8 cellular contexts compared by ENCODE assay signal in the genomic region with DNA sequence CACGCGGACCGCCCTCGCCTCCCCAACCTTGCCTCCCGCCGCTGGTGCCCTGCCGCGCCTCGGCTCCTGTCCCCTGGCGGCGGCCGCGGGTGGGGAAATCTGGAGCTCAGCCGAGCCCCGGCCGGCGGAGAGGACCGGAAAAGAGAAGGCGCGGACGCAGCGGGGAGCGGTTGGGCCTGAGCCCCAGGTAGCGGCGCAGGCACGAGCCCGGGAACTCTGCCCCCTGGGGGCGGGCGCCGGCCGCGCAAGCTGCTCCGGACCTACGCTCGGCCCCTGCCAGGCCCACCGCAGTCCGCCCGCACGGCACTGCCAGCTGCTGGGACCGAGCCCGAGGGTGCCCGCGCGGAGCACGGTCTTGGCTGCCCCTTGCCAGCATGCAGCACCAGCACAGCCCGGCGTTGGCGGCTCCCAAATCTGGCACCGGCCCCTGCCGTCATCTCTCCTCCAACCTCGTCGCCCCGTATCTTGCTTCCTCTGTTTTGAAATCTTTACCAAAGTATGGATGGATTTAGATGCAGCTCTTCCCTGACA. TPM values are rescaled to one million over a fixed set of nuclear protein-coding genes. Genes with fewer than 3 reads are reported as not detected.
A peak's percentile ranks its signal among the peaks of the same experiment; 100 is the strongest.
DNase-seq lines count a peak whose midpoint lies in the region; ATAC-seq and TF ChIP-seq lines count a peak whose summit lies in the region.

A gene with protein sequence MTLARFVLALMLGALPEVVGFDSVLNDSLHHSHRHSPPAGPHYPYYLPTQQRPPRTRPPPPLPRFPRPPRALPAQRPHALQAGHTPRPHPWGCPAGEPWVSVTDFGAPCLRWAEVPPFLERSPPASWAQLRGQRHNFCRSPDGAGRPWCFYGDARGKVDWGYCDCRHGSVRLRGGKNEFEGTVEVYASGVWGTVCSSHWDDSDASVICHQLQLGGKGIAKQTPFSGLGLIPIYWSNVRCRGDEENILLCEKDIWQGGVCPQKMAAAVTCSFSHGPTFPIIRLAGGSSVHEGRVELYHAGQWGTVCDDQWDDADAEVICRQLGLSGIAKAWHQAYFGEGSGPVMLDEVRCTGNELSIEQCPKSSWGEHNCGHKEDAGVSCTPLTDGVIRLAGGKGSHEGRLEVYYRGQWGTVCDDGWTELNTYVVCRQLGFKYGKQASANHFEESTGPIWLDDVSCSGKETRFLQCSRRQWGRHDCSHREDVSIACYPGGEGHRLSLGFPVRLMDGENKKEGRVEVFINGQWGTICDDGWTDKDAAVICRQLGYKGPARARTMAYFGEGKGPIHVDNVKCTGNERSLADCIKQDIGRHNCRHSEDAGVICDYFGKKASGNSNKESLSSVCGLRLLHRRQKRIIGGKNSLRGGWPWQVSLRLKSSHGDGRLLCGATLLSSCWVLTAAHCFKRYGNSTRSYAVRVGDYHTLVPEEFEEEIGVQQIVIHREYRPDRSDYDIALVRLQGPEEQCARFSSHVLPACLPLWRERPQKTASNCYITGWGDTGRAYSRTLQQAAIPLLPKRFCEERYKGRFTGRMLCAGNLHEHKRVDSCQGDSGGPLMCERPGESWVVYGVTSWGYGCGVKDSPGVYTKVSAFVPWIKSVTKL (minus strand): TSS at position 161 of the 531 bp plus-strand sequence. CDS start 283 bp downstream, outside the sequence.

- intact Hi-C loops in head of caudate nucleus (cut with DNase I) = no loop called here
- intact Hi-C loops in vagina (cut with DNase I) = no loop called here

- peak within 1 kb of the TSS; percentile 54 for H2AFZ ChIP-seq in parathyroid adenoma

- H3K4me3 ChIP-seq in parathyroid adenoma (ENCODE audit: low read depth, low read length) (peak within 1 kb of the TSS; percentile 35), vagina (peak within 1 kb of the TSS; percentile 44 to 63)

- no peak within 1 kb of the TSS for H3K27ac ChIP-seq in parathyroid adenoma
- peak within 1 kb of the TSS; percentile 79 for H3K27ac ChIP-seq in vagina

- H3K79me2 ChIP-seq in parathyroid adenoma = no peaks in the 10 kb centered on the region

- H3K4me2 ChIP-seq in parathyroid adenoma (ENCODE audit: low read length) = peak within 1 kb of the TSS; percentile 68

- H3K9ac ChIP-seq in parathyroid adenoma = no peak within 1 kb of the TSS

- DNase-seq in DMS153 (lab: John Stamatoyannopoulos, UW) (peak; percentile 54), RPMI7951 (ENCODE audit: low read depth) (peak; percentile 30), head of caudate nucleus (peak in 28 of 42 donors; percentile 3 to 56 (median 23)), vagina (ENCODE audit: extremely low spot score in 2 of 2) (no peak)
- peak; percentile 2 to 28 (median 4) for DNase-seq in activated naive CD4-positive, alpha-beta T cell (lab: John Stamatoyannopoulos, UW)

- H3K4me1 ChIP-seq in parathyroid adenoma (no peaks in the 10 kb centered on the region), vagina (peaks cover 21% of the 10 kb centered on the region)

- H3K36me3 ChIP-seq in parathyroid adenoma (ENCODE audit: control insufficient read depth, insufficient read depth, low read length) (no peaks in the 10 kb centered on the region), vagina (no peaks in the 10 kb centered on the region)

- no peaks in the 10 kb centered on the region for H3K27me3 ChIP-seq in parathyroid adenoma (ENCODE audit: control insufficient read depth, insufficient read depth, low read length)
- no peaks in the 10 kb centered on the region for H3K27me3 ChIP-seq in vagina

- ATAC-seq in GM21367 (IDR thresholded peaks at IDR 0.05; ENCODE audit: unreplicated experiment) = peak; percentile 99
- ATAC-seq in HG03575 (IDR thresholded peaks at IDR 0.05; ENCODE audit: extremely low read depth, insufficient number of reproducible peaks, low FRiP score, unreplicated experiment) = peak; percentile 74

- H3K9me3 ChIP-seq in parathyroid adenoma (ENCODE audit: control insufficient read depth, low read length) (no peaks in the 10 kb centered on the region), vagina (no peaks in the 10 kb centered on the region)

- peak; percentile 52 for TF ChIP-seq CTCF in parathyroid adenoma (IDR thresholded peaks at IDR 0.05)
- TF ChIP-seq CTCF in vagina (IDR thresholded peaks at IDR 0.05) = peak in 2 of 3 experiments; percentile 49 to 78

- TF ChIP-seq POLR2A in vagina (IDR thresholded peaks at IDR 0.05) = no peak

RNA-seq across cellular contexts. Expression of the gene that starts here (rescaled TPM):
- 0.12 and 0.20 TPM in 2 replicates for total RNA-seq in RPMI7951 (2014; rRNA removed; shearing (Covaris generic))
- 15.0 TPM for total RNA-seq in vagina

Comparison
In these comparisons a context has a peak if more than half of its experiments do, and no peak if none do; other contexts are left out.
1. RNA of the gene that starts here (total RNA-seq): 15.0 TPM in vagina (single experiment); 0.12 to 0.20 TPM in RPMI7951; every median in the first group is over 10 times any median in the second.
2. Peak in DNase-seq in RPMI7951; RNA of the gene not detected or under 1 TPM.
3. DNase-seq: peak in DMS153 (single experiment), activated naive CD4-positive, alpha-beta T cell (4 of 4) and head of caudate nucleus (28 of 42); none in vagina (0 of 2).